8 cellular contexts compared by ENCODE assay signal in genomic region chr1:211515090-211516023, GRCh38. TPM values are rescaled to one million over a fixed set of nuclear protein-coding genes. Genes with fewer than 3 reads are reported as not detected.
DNase-seq lines count a peak whose midpoint lies in the region; ATAC-seq and TF ChIP-seq lines count a peak whose summit lies in the region.

No MANE protein-coding gene starts in this region.

- 44% methylated on average over 20 of the region's 73 CpGs for WGBS in suprapubic skin

- no peaks in the 10 kb centered on the region for H3K79me2 ChIP-seq in DND-41 (ENCODE audit: insufficient read depth, low read length)

- peak overlapping the region; percentile 86 for H3K4me2 ChIP-seq in DND-41 (ENCODE audit: insufficient read depth, low read length)

- DNase-seq in DND-41, result peak; percentile 75
- DNase-seq in RWPE2 (ENCODE audit: low spot score), result no peak
- DNase-seq in activated effector memory CD4-positive, alpha-beta T cell treated with Interleukin-2 at 50 U/mL for 16 hours, result peak; percentile 72
- DNase-seq in foreskin keratinocyte, result peak; percentile 41 to 63
- DNase-seq in nucleus accumbens (lab: John Stamatoyannopoulos, UW), result peak in 40 of 56 donors; percentile 6 to 74 (median 36)
- peak in 1 of 2 donors; percentile 83 for DNase-seq in suprapubic skin (ENCODE audit: low spot score in 2 of 2)

- ATAC-seq in DND-41 (ENCODE audit: insufficient read depth, low read depth) (peak; percentile 89), GM21717 (IDR thresholded peaks at IDR 0.05; ENCODE audit: unreplicated experiment) (peak; percentile 52), RWPE2 (ENCODE audit: low read depth) (peak; percentile 70), foreskin keratinocyte (peak; percentile 78)

- peaks cover 6% of the 10 kb centered on the region for H3K27me3 ChIP-seq in DND-41 (ENCODE audit: insufficient read depth, low read length, poor library complexity)
- no peaks in the 10 kb centered on the region for H3K27me3 ChIP-seq in RWPE2 (ENCODE audit: insufficient read depth, poor library complexity, severe bottlenecking)
- no peaks in the 10 kb centered on the region for H3K27me3 ChIP-seq in foreskin keratinocyte
- no peaks in the 10 kb centered on the region for H3K27me3 ChIP-seq in suprapubic skin

- peak overlapping the region; percentile 86 for H2AFZ ChIP-seq in DND-41 (ENCODE audit: low read depth, low read length)

- H4K20me1 ChIP-seq in DND-41 (ENCODE audit: insufficient read depth, low read length), result no peaks in the 10 kb centered on the region; the same call in 1 of the 2 replicates

- peak overlapping the region; percentile 40 for H3K9ac ChIP-seq in DND-41 (ENCODE audit: low read depth, low read length)

- peak; percentile 77 for TF ChIP-seq EP300 in Ishikawa (IDR thresholded peaks at IDR 0.05; ENCODE audit: borderline replicate concordance)
- TF ChIP-seq EP300 in suprapubic skin (IDR thresholded peaks at IDR 0.05), result no peak

- peak; percentile 77 for TF ChIP-seq CTCF in DND-41 (IDR thresholded peaks at IDR 0.05; ENCODE audit: borderline replicate concordance, extremely low read depth, low read length, poor library complexity, severe bottlenecking)
- TF ChIP-seq CTCF in RWPE2 (IDR thresholded peaks at IDR 0.05; ENCODE audit: poor library complexity, severe bottlenecking), result peak; percentile 69
- TF ChIP-seq CTCF in foreskin keratinocyte (conservative IDR thresholded peaks at IDR 0.05), result peak; percentile 91
- peak; percentile 70 to 98 for TF ChIP-seq CTCF in suprapubic skin (IDR thresholded peaks at IDR 0.05)

- 0 out of 2 replicates have a peak overlapping the region, but pooled peaks have one; percentile 12 for H3K27ac ChIP-seq in DND-41 (ENCODE audit: low read length)
- peak overlapping the region; percentile 31 for H3K27ac ChIP-seq in RWPE2 (ENCODE audit: poor library complexity, severe bottlenecking)
- no peak overlapping the region for H3K27ac ChIP-seq in foreskin keratinocyte
- no peak overlapping the region for H3K27ac ChIP-seq in suprapubic skin

- H3K4me1 ChIP-seq in DND-41 (ENCODE audit: insufficient read depth, low read length), result peaks cover 12% of the 10 kb centered on the region
- no peaks in the 10 kb centered on the region for H3K4me1 ChIP-seq in RWPE2 (ENCODE audit: insufficient read depth, poor library complexity, severe bottlenecking)
- H3K4me1 ChIP-seq in foreskin keratinocyte, result no peaks in the 10 kb centered on the region
- peaks cover 26% of the 10 kb centered on the region for H3K4me1 ChIP-seq in suprapubic skin

- H3K4me3 ChIP-seq in DND-41 (ENCODE audit: low read depth in 1 of 2, low read length in 2 of 2) (peak overlapping the region in 1 of 2 experiments; percentile 51; a peak in 2 of 4 replicates), RWPE2 (ENCODE audit: severe bottlenecking) (peak overlapping the region; percentile 5), suprapubic skin (peak overlapping the region; percentile 44)

- no peaks in the 10 kb centered on the region for H3K36me3 ChIP-seq in DND-41 (ENCODE audit: insufficient read depth, low read length)
- H3K36me3 ChIP-seq in RWPE2 (ENCODE audit: low read depth), result no peaks in the 10 kb centered on the region
- H3K36me3 ChIP-seq in suprapubic skin, result no peaks in the 10 kb centered on the region

- TF ChIP-seq POLR2A in suprapubic skin (IDR thresholded peaks at IDR 0.05), result no peak

- no peaks in the 10 kb centered on the region for H3K9me3 ChIP-seq in DND-41 (ENCODE audit: insufficient read depth, low read length, severe bottlenecking)
- H3K9me3 ChIP-seq in RWPE2 (ENCODE audit: severe bottlenecking), result no peaks in the 10 kb centered on the region
- no peaks in the 10 kb centered on the region for H3K9me3 ChIP-seq in suprapubic skin

- peak; percentile 52; the same call in 1 of the 2 replicates for TF ChIP-seq RAD21 in Ishikawa (IDR thresholded peaks at IDR 0.05; ENCODE audit: low read depth)

TF ChIP-seq in Ishikawa, 13 proteins besides CTCF, POLR2A, EP300 and RAD21:
- TF ChIP-seq FOXM1 (IDR thresholded peaks at IDR 0.05; ENCODE audit: borderline replicate concordance, low read depth), result peak; percentile 44; the same call in 1 of the 2 replicates
- TF ChIP-seq, protein P1, sequence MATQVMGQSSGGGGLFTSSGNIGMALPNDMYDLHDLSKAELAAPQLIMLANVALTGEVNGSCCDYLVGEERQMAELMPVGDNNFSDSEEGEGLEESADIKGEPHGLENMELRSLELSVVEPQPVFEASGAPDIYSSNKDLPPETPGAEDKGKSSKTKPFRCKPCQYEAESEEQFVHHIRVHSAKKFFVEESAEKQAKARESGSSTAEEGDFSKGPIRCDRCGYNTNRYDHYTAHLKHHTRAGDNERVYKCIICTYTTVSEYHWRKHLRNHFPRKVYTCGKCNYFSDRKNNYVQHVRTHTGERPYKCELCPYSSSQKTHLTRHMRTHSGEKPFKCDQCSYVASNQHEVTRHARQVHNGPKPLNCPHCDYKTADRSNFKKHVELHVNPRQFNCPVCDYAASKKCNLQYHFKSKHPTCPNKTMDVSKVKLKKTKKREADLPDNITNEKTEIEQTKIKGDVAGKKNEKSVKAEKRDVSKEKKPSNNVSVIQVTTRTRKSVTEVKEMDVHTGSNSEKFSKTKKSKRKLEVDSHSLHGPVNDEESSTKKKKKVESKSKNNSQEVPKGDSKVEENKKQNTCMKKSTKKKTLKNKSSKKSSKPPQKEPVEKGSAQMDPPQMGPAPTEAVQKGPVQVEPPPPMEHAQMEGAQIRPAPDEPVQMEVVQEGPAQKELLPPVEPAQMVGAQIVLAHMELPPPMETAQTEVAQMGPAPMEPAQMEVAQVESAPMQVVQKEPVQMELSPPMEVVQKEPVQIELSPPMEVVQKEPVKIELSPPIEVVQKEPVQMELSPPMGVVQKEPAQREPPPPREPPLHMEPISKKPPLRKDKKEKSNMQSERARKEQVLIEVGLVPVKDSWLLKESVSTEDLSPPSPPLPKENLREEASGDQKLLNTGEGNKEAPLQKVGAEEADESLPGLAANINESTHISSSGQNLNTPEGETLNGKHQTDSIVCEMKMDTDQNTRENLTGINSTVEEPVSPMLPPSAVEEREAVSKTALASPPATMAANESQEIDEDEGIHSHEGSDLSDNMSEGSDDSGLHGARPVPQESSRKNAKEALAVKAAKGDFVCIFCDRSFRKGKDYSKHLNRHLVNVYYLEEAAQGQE (IDR thresholded peaks at IDR 0.05; ENCODE audit: low read depth), result no peak
- peak; percentile 18; the same call in 1 of the 2 replicates for TF ChIP-seq TEAD4 (IDR thresholded peaks at IDR 0.05)
- peak; percentile 77 for TF ChIP-seq NFIC (IDR thresholded peaks at IDR 0.05)
- TF ChIP-seq, protein P2, sequence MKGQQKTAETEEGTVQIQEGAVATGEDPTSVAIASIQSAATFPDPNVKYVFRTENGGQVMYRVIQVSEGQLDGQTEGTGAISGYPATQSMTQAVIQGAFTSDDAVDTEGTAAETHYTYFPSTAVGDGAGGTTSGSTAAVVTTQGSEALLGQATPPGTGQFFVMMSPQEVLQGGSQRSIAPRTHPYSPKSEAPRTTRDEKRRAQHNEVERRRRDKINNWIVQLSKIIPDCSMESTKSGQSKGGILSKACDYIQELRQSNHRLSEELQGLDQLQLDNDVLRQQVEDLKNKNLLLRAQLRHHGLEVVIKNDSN (IDR thresholded peaks at IDR 0.05), result no peak
- peak; percentile 98 for TF ChIP-seq ZBTB7A (IDR thresholded peaks at IDR 0.05; ENCODE audit: low read depth)
- TF ChIP-seq CEBPB (IDR thresholded peaks at IDR 0.05), result peak; percentile 7; the same call in 1 of the 2 replicates
- TF ChIP-seq TAF1 (IDR thresholded peaks at IDR 0.05; ENCODE audit: low read depth), result no peak
- no peak for TF ChIP-seq CREB1 (IDR thresholded peaks at IDR 0.05; ENCODE audit: low read depth)
- peak; percentile 83 for TF ChIP-seq TCF12 (IDR thresholded peaks at IDR 0.05; ENCODE audit: low read depth)
- TF ChIP-seq, protein P3, sequence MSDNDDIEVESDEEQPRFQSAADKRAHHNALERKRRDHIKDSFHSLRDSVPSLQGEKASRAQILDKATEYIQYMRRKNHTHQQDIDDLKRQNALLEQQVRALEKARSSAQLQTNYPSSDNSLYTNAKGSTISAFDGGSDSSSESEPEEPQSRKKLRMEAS (IDR thresholded peaks at IDR 0.05), result peak; percentile 91
- TF ChIP-seq EGR1 (IDR thresholded peaks at IDR 0.05), result no peak
- peak; percentile 54; the same call in 1 of the 2 replicates for TF ChIP-seq YY1 (IDR thresholded peaks at IDR 0.05; ENCODE audit: low read depth)
TF ChIP-seq in Ishikawa: peak in this region for 8.

RNA-seq across cellular contexts. Expression of gene RD3, which starts 23.4 kb away (rescaled TPM):
- total RNA-seq in foreskin keratinocyte (not detected in 2 replicates), suprapubic skin (not detected)
- not detected in 2 replicates for polyA plus RNA-seq in foreskin keratinocyte

Comparison
In these comparisons a context has a peak if more than half of its experiments do, and no peak if none do; other contexts are left out.
1. H3K27ac ChIP-seq: peak in DND-41 (single experiment) and RWPE2 (single experiment); none in foreskin keratinocyte (single experiment) and suprapubic skin (single experiment).
2. Peak in every context shown above with its lines, with median percentiles within 50 percentile points of each other: ATAC-seq and CTCF ChIP-seq.